In genomic region chr19:10380311-10381102, GRCh38 we compare ENCODE assay signal across 8 cellular contexts. TPM values are rescaled to one million over a fixed set of nuclear protein-coding genes. Genes with fewer than 3 reads are reported as not detected.
DNase-seq lines count a peak whose midpoint lies in the region; ATAC-seq, FAIRE-seq and TF ChIP-seq lines count a peak whose summit lies in the region.

TYK2 (minus strand) TSS chr19:10380572; CDS start chr19:10378406, 2,166 bp downstream.

- intact Hi-C loops in Right ventricle myocardium inferior (cut with DNase I), result loop anchor here (1.0 kb wide), 1 partner anchor 47 kb away; the partner anchor contains the start of gene RAVER1
- intact Hi-C loops in pancreas (cut with DNase I), result no loop called here
- intact Hi-C loops in tibial artery (cut with DNase I; ENCODE audit: low total_unique reads), result loop anchor here (5.0 kb wide), 1 partner anchor 48 kb away; the partner anchor contains the start of gene RAVER1

- no peak for TF ChIP-seq CTCF in GM12865 (IDR thresholded peaks at IDR 0.05; ENCODE audit: insufficient read depth, low read depth, low read length, missing control alignments)
- TF ChIP-seq CTCF in pancreas (IDR thresholded peaks at IDR 0.05), result no peak
- peak in 1 of 2 experiments; percentile 12 for TF ChIP-seq CTCF in tibial artery (IDR thresholded peaks at IDR 0.05)

- H3K27me3 Mint-ChIP-seq in activated naive CD8-positive, alpha-beta T cell treated with anti-CD3 and anti-CD28 coated beads, Interleukin-2, amount 50 U/mL, for 24 hours, result peaks cover 4% of the 10 kb centered on the region

- peak within 1 kb of the TSS; percentile 68 for H3K4me3 ChIP-seq in GM12865 (ENCODE audit: low read depth, low read length)
- H3K4me3 ChIP-seq in pancreas, result peak within 1 kb of the TSS; percentile 71 to 95 (median 82)
- H3K4me3 ChIP-seq in tibial artery, result peak within 1 kb of the TSS; percentile 80 to 92

- peak; percentile 94 for ATAC-seq in HG02763 (IDR thresholded peaks at IDR 0.05; ENCODE audit: unreplicated experiment)
- peak; percentile 98 for ATAC-seq in activated naive CD8-positive, alpha-beta T cell treated with anti-CD3 and anti-CD28 coated beads, Interleukin-2, amount 50 U/mL, for 24 hours
- peak; percentile 99 for ATAC-seq in Right ventricle myocardium inferior
- ATAC-seq in pancreas, result peak; percentile 97 to 99 (median 99)

- DNase-seq in GM12865 (ENCODE audit: low read depth) (peak; percentile 100), NCI-H1417 treated with DMSO at 0.1 percent for 48 hours (lab: John Stamatoyannopoulos, UW) (peak; percentile 98), SW480 (ENCODE audit: low spot score) (peak; percentile 97), Right ventricle myocardium inferior (ENCODE audit: missing footprints) (peak; percentile 98), pancreas (peak; percentile 96 to 99 (median 98)), tibial artery (peak; percentile 98 to 99)
- peak; percentile 95 for DNase-seq in activated naive CD8-positive, alpha-beta T cell treated with anti-CD3 and anti-CD28 coated beads, Interleukin-2, amount 50 U/mL, for 24 hours

- H3K27me3 ChIP-seq in pancreas, result no peaks in the 10 kb centered on the region
- H3K27me3 ChIP-seq in tibial artery, result no peaks in the 10 kb centered on the region

- H3K36me3 Mint-ChIP-seq in activated naive CD8-positive, alpha-beta T cell treated with anti-CD3 and anti-CD28 coated beads, Interleukin-2, amount 50 U/mL, for 24 hours (ENCODE audit: low read depth), result peaks cover 16% of the 10 kb centered on the region

- H3K27ac ChIP-seq in pancreas, result peak within 1 kb of the TSS; percentile 53 to 83 (median 68)
- H3K27ac ChIP-seq in tibial artery, result peak within 1 kb of the TSS; percentile 80 to 83

- H3K9me3 ChIP-seq in pancreas, result no peaks in the 10 kb centered on the region
- no peaks in the 10 kb centered on the region for H3K9me3 ChIP-seq in tibial artery

- 0 to 1% methylated on average over 57 to 58 of the region's 58 CpGs for WGBS in pancreas, 2 donors

- H3K9me3 Mint-ChIP-seq in activated naive CD8-positive, alpha-beta T cell treated with anti-CD3 and anti-CD28 coated beads, Interleukin-2, amount 50 U/mL, for 24 hours, result no peaks in the 10 kb centered on the region

- peak; percentile 88 for FAIRE-seq in pancreas (lab: Jason Lieb, UNC)

- H3K4me1 ChIP-seq in pancreas (peaks cover 2 to 5% (median 4%) of the 10 kb centered on the region in 3 donors), tibial artery (peaks cover 0 to 17% (median 12%) of the 10 kb centered on the region in 4 donors)

- no peaks in the 10 kb centered on the region for H3K36me3 ChIP-seq in pancreas
- peaks cover 4 to 32% (median 17%) of the 10 kb centered on the region in 3 donors for H3K36me3 ChIP-seq in tibial artery

- peaks cover 22% of the 10 kb centered on the region for H3K4me1 Mint-ChIP-seq in activated naive CD8-positive, alpha-beta T cell treated with anti-CD3 and anti-CD28 coated beads, Interleukin-2, amount 50 U/mL, for 24 hours

- peak within 1 kb of the TSS; percentile 95 for H3K27ac Mint-ChIP-seq in activated naive CD8-positive, alpha-beta T cell treated with anti-CD3 and anti-CD28 coated beads, Interleukin-2, amount 50 U/mL, for 24 hours

- peak within 1 kb of the TSS; percentile 93 for H3K4me3 Mint-ChIP-seq in activated naive CD8-positive, alpha-beta T cell treated with anti-CD3 and anti-CD28 coated beads, Interleukin-2, amount 50 U/mL, for 24 hours

RNA-seq across cellular contexts. Expression of gene TYK2, which starts in this region (rescaled TPM):
- total RNA-seq in Right ventricle myocardium inferior (67.1 TPM), pancreas (10 to 100 TPM; 42.5 to 90.3 (median 53.3) TPM)
- 100 to 1,000 TPM; 203 to 302 TPM for polyA plus RNA-seq in pancreas

Comparison
In these comparisons a context has a peak if more than half of its experiments do, and no peak if none do; other contexts are left out.
1. Peak in every context shown above with its lines: DNase-seq, ATAC-seq, H3K4me3 ChIP-seq and H3K27ac ChIP-seq.
2. intact Hi-C loops: an anchor here in Right ventricle myocardium inferior (1.0 kb wide) and tibial artery (5.0 kb wide); none called in pancreas.